2 cellular contexts compared by ENCODE assay signal in the genomic region with DNA sequence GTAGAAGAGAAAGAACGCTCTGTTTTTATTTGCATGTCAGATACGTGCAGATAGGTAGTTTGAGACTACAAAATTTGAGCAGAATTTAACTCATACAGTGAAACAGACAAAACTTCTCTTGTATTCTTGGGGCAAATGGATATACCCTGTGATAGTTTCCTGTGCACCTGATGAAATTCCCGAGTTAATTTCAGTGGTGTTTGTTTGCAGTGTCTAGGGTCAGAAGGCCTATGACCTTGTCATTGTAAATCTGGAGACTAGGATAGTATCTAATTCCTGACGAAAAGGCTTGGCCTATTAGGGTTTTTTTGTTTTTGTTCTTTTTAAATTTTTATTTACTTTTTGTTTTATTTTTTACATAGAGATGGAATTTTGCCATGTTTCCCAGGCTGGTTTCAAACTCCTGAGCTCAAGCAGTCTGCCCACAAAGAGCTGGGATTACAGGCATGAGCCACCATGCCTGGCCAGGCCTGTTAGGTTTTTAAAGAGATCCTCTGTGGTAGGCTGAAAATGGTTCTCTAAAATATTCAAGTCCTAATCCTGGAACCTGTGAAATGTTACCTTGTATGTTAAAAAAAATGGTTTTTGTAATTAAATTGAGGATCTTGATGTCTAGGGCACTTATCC.
TF ChIP-seq lines count a peak whose summit lies in the region.

No MANE protein-coding gene starts in this region.

TF ChIP-seq in WTC11, 78 proteins besides CTCF, POLR2A, EP300 and RAD21:
- no peak for TF ChIP-seq RELA (CRISPR knock-in tag; IDR thresholded peaks at IDR 0.05; ENCODE audit: borderline replicate concordance)
- TF ChIP-seq GABPB1 (CRISPR knock-in tag; IDR thresholded peaks at IDR 0.05) = peak; percentile 98

TF ChIP-seq in HepG2, 621 proteins besides CTCF, POLR2A, EP300 and RAD21 (continues in another document):
- TF ChIP-seq THYN1 (CRISPR knock-in tag; IDR thresholded peaks at IDR 0.05; ENCODE audit: borderline replicate concordance, low read depth) (no peak), ZNF589 (CRISPR knock-in tag; conservative IDR thresholded peaks at IDR 0.05) (no peak), ATF1 (CRISPR knock-in tag; IDR thresholded peaks at IDR 0.05) (no peak), SIN3B (IDR thresholded peaks at IDR 0.05; ENCODE audit: low read length) (no peak), HNRNPUL1 (IDR thresholded peaks at IDR 0.05; ENCODE audit: low read depth, low read length) (no peak), SUZ12 (IDR thresholded peaks at IDR 0.05; ENCODE audit: low read depth, low read length) (no peak), ZBTB3 (CRISPR knock-in tag; IDR thresholded peaks at IDR 0.05; ENCODE audit: borderline replicate concordance, low read depth) (no peak), EZH2 (conservative IDR thresholded peaks at IDR 0.05; ENCODE audit: low read depth, low read length) (no peak), NFIC (IDR thresholded peaks at IDR 0.05; ENCODE audit: low read length) (no peak), ZNF44 (CRISPR knock-in tag; IDR thresholded peaks at IDR 0.05) (no peak), ZNF776 (CRISPR knock-in tag; IDR thresholded peaks at IDR 0.05) (no peak), ZFP37 (CRISPR knock-in tag; IDR thresholded peaks at IDR 0.05; ENCODE audit: borderline replicate concordance) (no peak), ZMYM3 (CRISPR knock-in tag; IDR thresholded peaks at IDR 0.05) (no peak), NFKB2 (CRISPR knock-in tag; IDR thresholded peaks at IDR 0.05; ENCODE audit: borderline replicate concordance) (no peak), ZNF282 (IDR thresholded peaks at IDR 0.05; ENCODE audit: partially characterized antibody) (no peak), KDM4B (CRISPR knock-in tag; IDR thresholded peaks at IDR 0.05) (no peak), KLF9 (CRISPR knock-in tag; IDR thresholded peaks at IDR 0.05; ENCODE audit: low read depth) (no peak), ZNF879 (CRISPR knock-in tag; IDR thresholded peaks at IDR 0.05) (no peak), ZNF180 (CRISPR knock-in tag; IDR thresholded peaks at IDR 0.05; ENCODE audit: borderline replicate concordance, low read depth) (no peak), PTBP1 (IDR thresholded peaks at IDR 0.05; ENCODE audit: low read depth, low read length, poor library complexity, severe bottlenecking) (no peak), SP5 (CRISPR knock-in tag; IDR thresholded peaks at IDR 0.05; ENCODE audit: borderline replicate concordance, low read depth) (no peak), ZNF891 (CRISPR knock-in tag; IDR thresholded peaks at IDR 0.05) (no peak), NFRKB (IDR thresholded peaks at IDR 0.05) (no peak), ZNF232 (CRISPR knock-in tag; IDR thresholded peaks at IDR 0.05; ENCODE audit: borderline replicate concordance) (no peak), FOXO1 (CRISPR knock-in tag; IDR thresholded peaks at IDR 0.05) (no peak), TBX2 (CRISPR knock-in tag; IDR thresholded peaks at IDR 0.05; ENCODE audit: borderline replicate concordance) (no peak), ZFP1 (CRISPR knock-in tag; IDR thresholded peaks at IDR 0.05) (no peak), CHCHD3 (CRISPR knock-in tag; IDR thresholded peaks at IDR 0.05) (no peak), RXRA (CRISPR knock-in tag; IDR thresholded peaks at IDR 0.05) (no peak), ZNF660 (CRISPR knock-in tag; IDR thresholded peaks at IDR 0.05; ENCODE audit: borderline replicate concordance, low read depth) (no peak), MLLT10 (CRISPR knock-in tag; IDR thresholded peaks at IDR 0.05) (no peak)
- TF ChIP-seq, protein P1, sequence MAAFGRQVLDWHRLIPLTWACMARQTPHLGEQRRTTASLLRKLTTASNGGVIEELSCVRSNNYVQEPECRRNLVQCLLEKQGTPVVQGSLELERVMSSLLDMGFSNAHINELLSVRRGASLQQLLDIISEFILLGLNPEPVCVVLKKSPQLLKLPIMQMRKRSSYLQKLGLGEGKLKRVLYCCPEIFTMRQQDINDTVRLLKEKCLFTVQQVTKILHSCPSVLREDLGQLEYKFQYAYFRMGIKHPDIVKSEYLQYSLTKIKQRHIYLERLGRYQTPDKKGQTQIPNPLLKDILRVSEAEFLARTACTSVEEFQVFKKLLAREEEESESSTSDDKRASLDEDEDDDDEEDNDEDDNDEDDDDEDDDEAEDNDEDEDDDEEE (CRISPR knock-in tag; IDR thresholded peaks at IDR 0.05) = no peak
- TF ChIP-seq, protein P2, sequence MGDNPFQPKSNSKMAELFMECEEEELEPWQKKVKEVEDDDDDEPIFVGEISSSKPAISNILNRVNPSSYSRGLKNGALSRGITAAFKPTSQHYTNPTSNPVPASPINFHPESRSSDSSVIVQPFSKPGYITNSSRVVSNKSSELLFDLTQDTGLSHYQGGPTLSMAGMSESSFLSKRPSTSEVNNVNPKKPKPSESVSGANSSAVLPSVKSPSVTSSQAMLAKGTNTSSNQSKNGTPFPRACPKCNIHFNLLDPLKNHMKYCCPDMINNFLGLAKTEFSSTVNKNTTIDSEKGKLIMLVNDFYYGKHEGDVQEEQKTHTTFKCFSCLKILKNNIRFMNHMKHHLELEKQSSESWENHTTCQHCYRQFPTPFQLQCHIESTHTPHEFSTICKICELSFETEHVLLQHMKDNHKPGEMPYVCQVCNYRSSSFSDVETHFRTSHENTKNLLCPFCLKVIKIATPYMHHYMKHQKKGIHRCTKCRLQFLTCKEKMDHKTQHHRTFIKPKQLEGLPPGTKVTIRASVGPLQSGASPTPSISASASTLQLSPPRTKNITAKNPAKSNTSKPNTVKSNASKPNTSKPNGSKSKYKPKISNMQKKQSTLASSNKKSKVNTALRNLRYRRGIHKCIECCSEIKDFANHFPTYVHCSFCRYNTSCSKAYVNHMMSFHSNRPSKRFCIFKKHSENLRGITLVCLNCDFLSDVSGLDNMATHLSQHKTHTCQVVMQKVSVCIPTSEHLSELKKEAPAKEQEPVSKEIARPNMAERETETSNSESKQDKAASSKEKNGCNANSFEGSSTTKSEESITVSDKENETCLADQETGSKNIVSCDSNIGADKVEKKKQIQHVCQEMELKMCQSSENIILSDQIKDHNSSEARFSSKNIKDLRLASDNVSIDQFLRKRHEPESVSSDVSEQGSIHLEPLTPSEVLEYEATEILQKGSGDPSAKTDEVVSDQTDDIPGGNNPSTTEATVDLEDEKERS (CRISPR knock-in tag; IDR thresholded peaks at IDR 0.05) = no peak
- TF ChIP-seq, protein P3, sequence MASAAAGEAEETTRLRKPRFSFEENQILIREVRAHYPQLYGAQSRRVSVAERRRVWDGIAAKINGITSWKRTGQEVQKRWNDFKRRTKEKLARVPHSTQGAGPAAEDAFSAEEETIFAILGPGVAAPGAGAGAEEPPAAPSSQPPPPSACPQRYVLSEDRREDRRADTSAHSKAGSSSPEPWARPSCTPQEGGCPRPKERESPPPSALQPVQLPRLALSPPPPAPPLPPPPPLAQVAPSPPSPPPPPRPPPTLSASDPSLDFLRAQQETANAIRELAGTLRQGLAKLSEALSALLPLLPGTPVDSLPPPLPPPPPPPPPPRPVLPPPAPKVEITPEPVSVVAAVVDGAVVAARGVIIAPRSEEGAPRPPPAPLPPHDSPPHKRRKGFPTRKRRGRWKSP (CRISPR knock-in tag; IDR thresholded peaks at IDR 0.05) = no peak
- TF ChIP-seq, protein P4, sequence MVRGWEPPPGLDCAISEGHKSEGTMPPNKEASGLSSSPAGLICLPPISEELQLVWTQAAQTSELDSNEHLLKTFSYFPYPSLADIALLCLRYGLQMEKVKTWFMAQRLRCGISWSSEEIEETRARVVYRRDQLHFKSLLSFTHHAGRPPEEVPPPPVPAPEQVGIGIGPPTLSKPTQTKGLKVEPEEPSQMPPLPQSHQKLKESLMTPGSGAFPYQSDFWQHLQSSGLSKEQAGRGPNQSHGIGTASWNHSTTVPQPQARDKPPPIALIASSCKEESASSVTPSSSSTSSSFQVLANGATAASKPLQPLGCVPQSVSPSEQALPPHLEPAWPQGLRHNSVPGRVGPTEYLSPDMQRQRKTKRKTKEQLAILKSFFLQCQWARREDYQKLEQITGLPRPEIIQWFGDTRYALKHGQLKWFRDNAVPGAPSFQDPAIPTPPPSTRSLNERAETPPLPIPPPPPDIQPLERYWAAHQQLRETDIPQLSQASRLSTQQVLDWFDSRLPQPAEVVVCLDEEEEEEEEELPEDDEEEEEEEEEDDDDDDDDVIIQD (CRISPR knock-in tag; IDR thresholded peaks at IDR 0.05; ENCODE audit: low read depth) = peak; percentile 91
- TF ChIP-seq, protein P5, sequence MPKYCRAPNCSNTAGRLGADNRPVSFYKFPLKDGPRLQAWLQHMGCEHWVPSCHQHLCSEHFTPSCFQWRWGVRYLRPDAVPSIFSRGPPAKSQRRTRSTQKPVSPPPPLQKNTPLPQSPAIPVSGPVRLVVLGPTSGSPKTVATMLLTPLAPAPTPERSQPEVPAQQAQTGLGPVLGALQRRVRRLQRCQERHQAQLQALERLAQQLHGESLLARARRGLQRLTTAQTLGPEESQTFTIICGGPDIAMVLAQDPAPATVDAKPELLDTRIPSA (CRISPR knock-in tag; IDR thresholded peaks at IDR 0.05; ENCODE audit: borderline replicate concordance) = no peak
- TF ChIP-seq, protein P6, sequence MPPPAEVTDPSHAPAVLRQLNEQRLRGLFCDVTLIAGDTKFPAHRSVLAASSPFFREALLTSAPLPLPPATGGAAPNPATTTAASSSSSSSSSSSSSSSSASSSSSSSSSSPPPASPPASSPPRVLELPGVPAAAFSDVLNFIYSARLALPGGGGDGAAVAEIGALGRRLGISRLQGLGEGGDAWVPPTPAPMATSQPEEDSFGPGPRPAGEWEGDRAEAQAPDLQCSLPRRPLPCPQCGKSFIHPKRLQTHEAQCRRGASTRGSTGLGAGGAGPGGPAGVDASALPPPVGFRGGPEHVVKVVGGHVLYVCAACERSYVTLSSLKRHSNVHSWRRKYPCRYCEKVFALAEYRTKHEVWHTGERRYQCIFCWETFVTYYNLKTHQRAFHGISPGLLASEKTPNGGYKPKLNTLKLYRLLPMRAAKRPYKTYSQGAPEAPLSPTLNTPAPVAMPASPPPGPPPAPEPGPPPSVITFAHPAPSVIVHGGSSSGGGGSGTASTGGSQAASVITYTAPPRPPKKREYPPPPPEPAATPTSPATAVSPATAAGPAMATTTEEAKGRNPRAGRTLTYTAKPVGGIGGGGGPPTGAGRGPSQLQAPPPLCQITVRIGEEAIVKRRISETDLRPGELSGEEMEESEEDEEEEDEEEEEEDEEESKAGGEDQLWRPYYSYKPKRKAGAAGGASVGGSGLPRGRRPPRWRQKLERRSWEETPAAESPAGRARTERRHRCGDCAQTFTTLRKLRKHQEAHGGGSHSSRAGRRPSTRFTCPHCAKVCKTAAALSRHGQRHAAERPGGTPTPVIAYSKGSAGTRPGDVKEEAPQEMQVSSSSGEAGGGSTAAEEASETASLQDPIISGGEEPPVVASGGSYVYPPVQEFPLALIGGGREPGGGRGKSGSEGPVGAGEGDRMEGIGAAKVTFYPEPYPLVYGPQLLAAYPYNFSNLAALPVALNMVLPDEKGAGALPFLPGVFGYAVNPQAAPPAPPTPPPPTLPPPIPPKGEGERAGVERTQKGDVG (CRISPR knock-in tag; IDR thresholded peaks at IDR 0.05; ENCODE audit: borderline replicate concordance) = no peak
- TF ChIP-seq, protein P7, sequence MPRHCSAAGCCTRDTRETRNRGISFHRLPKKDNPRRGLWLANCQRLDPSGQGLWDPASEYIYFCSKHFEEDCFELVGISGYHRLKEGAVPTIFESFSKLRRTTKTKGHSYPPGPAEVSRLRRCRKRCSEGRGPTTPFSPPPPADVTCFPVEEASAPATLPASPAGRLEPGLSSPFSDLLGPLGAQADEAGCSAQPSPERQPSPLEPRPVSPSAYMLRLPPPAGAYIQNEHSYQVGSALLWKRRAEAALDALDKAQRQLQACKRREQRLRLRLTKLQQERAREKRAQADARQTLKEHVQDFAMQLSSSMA (CRISPR knock-in tag; IDR thresholded peaks at IDR 0.05) = no peak
- TF ChIP-seq, protein P8, sequence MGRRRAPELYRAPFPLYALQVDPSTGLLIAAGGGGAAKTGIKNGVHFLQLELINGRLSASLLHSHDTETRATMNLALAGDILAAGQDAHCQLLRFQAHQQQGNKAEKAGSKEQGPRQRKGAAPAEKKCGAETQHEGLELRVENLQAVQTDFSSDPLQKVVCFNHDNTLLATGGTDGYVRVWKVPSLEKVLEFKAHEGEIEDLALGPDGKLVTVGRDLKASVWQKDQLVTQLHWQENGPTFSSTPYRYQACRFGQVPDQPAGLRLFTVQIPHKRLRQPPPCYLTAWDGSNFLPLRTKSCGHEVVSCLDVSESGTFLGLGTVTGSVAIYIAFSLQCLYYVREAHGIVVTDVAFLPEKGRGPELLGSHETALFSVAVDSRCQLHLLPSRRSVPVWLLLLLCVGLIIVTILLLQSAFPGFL (CRISPR knock-in tag; IDR thresholded peaks at IDR 0.05) = no peak
- TF ChIP-seq, protein P9, sequence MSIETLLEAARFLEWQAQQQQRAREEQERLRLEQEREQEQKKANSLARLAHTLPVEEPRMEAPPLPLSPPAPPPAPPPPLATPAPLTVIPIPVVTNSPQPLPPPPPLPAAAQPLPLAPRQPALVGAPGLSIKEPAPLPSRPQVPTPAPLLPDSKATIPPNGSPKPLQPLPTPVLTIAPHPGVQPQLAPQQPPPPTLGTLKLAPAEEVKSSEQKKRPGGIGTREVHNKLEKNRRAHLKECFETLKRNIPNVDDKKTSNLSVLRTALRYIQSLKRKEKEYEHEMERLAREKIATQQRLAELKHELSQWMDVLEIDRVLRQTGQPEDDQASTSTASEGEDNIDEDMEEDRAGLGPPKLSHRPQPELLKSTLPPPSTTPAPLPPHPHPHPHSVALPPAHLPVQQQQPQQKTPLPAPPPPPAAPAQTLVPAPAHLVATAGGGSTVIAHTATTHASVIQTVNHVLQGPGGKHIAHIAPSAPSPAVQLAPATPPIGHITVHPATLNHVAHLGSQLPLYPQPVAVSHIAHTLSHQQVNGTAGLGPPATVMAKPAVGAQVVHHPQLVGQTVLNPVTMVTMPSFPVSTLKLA (IDR thresholded peaks at IDR 0.05) = no peak
- TF ChIP-seq, protein P10, sequence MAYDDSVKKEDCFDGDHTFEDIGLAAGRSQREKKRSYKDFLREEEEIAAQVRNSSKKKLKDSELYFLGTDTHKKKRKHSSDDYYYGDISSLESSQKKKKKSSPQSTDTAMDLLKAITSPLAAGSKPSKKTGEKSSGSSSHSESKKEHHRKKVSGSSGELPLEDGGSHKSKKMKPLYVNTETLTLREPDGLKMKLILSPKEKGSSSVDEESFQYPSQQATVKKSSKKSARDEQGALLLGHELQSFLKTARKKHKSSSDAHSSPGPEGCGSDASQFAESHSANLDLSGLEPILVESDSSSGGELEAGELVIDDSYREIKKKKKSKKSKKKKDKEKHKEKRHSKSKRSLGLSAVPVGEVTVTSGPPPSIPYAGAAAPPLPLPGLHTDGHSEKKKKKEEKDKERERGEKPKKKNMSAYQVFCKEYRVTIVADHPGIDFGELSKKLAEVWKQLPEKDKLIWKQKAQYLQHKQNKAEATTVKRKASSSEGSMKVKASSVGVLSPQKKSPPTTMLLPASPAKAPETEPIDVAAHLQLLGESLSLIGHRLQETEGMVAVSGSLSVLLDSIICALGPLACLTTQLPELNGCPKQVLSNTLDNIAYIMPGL (CRISPR knock-in tag; IDR thresholded peaks at IDR 0.05; ENCODE audit: borderline replicate concordance in 1 of 2, low read depth in 1 of 2) = no peak
- TF ChIP-seq, protein P11, sequence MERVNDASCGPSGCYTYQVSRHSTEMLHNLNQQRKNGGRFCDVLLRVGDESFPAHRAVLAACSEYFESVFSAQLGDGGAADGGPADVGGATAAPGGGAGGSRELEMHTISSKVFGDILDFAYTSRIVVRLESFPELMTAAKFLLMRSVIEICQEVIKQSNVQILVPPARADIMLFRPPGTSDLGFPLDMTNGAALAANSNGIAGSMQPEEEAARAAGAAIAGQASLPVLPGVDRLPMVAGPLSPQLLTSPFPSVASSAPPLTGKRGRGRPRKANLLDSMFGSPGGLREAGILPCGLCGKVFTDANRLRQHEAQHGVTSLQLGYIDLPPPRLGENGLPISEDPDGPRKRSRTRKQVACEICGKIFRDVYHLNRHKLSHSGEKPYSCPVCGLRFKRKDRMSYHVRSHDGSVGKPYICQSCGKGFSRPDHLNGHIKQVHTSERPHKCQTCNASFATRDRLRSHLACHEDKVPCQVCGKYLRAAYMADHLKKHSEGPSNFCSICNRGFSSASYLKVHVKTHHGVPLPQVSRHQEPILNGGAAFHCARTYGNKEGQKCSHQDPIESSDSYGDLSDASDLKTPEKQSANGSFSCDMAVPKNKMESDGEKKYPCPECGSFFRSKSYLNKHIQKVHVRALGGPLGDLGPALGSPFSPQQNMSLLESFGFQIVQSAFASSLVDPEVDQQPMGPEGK (CRISPR knock-in tag; IDR thresholded peaks at IDR 0.05) = no peak
